Comparison of ENCODE assay signal across 18 cellular contexts in genomic region chr5:4901305-4901751, GRCh38.
DNase-seq lines count a peak whose midpoint lies in the region; ATAC-seq and TF ChIP-seq lines count a peak whose summit lies in the region.
"Had no signal": no experiment of that assay in that cellular context is flagged by ENCODE, and none has a peak within 500 bp of the region (broad histone marks: within the 10 kb centered on the region; RNA-seq: fewer than 3 reads in every experiment).

No MANE protein-coding gene starts in this region.

- H3K36me3 ChIP-seq in heart right ventricle (no peaks in the 10 kb centered on the region), sigmoid colon (no peaks in the 10 kb centered on the region)

- H3K9me3 Mint-ChIP-seq in nephron: no peaks in the 10 kb centered on the region
- H3K9me3 Mint-ChIP-seq: CD4-positive, alpha-beta T cell; HFFc6 had no signal

- no peaks in the 10 kb centered on the region for H3K9me3 ChIP-seq in heart right ventricle
- no peaks in the 10 kb centered on the region for H3K9me3 ChIP-seq in sigmoid colon
- H3K9me3 ChIP-seq: A549, Caco-2 had no signal

- peaks cover 3% of the 10 kb centered on the region for H3K27me3 Mint-ChIP-seq in nephron (ENCODE audit: low read depth)
- H3K27me3 Mint-ChIP-seq: CD4-positive, alpha-beta T cell had no signal

- H3K4me3 Mint-ChIP-seq in nephron: peak overlapping the region in 1 of 3 experiments; percentile 4
- H3K4me3 Mint-ChIP-seq: CD4-positive, alpha-beta T cell; HFFc6 had no signal

- peak; percentile 12 for ATAC-seq in Right ventricle myocardium inferior
- ATAC-seq in heart right ventricle: no peak
- no peak for ATAC-seq in HG03571 (IDR thresholded peaks at IDR 0.05; ENCODE audit: unreplicated experiment)
- ATAC-seq: A549, HCT116 had no signal

- peaks cover 0 to 45% (median 0%) of the 10 kb centered on the region in 7 donors for H3K27me3 ChIP-seq in heart right ventricle
- no peaks in the 10 kb centered on the region for H3K27me3 ChIP-seq in sigmoid colon

- H3K27ac Mint-ChIP-seq in nephron: peak overlapping the region in 2 of 3 experiments; percentile 75 to 85
- H3K27ac Mint-ChIP-seq: CD4-positive, alpha-beta T cell; HFFc6 had no signal

- H3K27ac ChIP-seq in heart right ventricle (no peak overlapping the region), sigmoid colon (peak overlapping the region in 3 of 4 donors; percentile 57 to 64 (median 63))
- H3K27ac ChIP-seq: 22Rv1, A549, C4-2B, GM23248 had no signal

- TF ChIP-seq CTCF in heart right ventricle (IDR thresholded peaks at IDR 0.05) (no peak), nephron (IDR thresholded peaks at IDR 0.05; ENCODE audit: unreplicated experiment in 3 of 3) (no peak), sigmoid colon (IDR thresholded peaks at IDR 0.05) (no peak)

- H3K4me3 ChIP-seq in heart right ventricle: no peak overlapping the region
- no peak overlapping the region for H3K4me3 ChIP-seq in sigmoid colon
- H3K4me3 ChIP-seq: A549, GM23248 had no signal

- peaks cover 40% of the 10 kb centered on the region for H3K4me1 Mint-ChIP-seq in nephron

- H3K4me1 ChIP-seq in heart right ventricle (no peaks in the 10 kb centered on the region), sigmoid colon (peaks cover 0 to 31% (median 21%) of the 10 kb centered on the region in 4 donors)
- H3K4me1 ChIP-seq: A549, Caco-2 had no signal

- DNase-seq in Right ventricle myocardium inferior (ENCODE audit: missing footprints) (no peak), heart right ventricle (no peak), sigmoid colon (no peak), LoVo (ENCODE audit: low spot score) (no peak)
- DNase-seq in activated T-cell treated with anti-CD3 and anti-CD28 coated beads, Interleukin-2, amount 50 U/mL, for 1 hour: no peak
- DNase-seq: AML-193; Caco-2; CD4-positive, alpha-beta T cell; GDM1; GM23248; H7; HFFc6 had no signal

- WGBS in heart right ventricle, 2 donors: 69% methylated on average over 13 of the region's 13 CpGs
- 73 to 76% methylated on average over 13 of the region's 13 CpGs for WGBS in sigmoid colon, 2 donors

- H3K36me3 Mint-ChIP-seq in nephron (ENCODE audit: low read depth): no peaks in the 10 kb centered on the region

- no peak for TF ChIP-seq EP300 in sigmoid colon (IDR thresholded peaks at IDR 0.05)

- intact Hi-C loops in Right ventricle myocardium inferior (cut with DNase I) (no loop called here), heart right ventricle (cut with DNase I) (no loop called here), sigmoid colon (cut with DNase I) (no loop called here)

- no peak for TF ChIP-seq POLR2A in sigmoid colon (IDR thresholded peaks at IDR 0.05)

Comparison
In these comparisons a context has a peak if more than half of its experiments do, and no peak if none do; other contexts are left out.
1. H3K27ac ChIP-seq: peak in sigmoid colon (3 of 4); none in heart right ventricle (0 of 10).